Comparison of ENCODE assay signal across 11 cellular contexts in genomic region chr16:50709061-50709695, GRCh38. TPM values are rescaled to one million over a fixed set of nuclear protein-coding genes. Genes with fewer than 3 reads are reported as not detected.
A peak's percentile ranks its signal among the peaks of the same experiment; 100 is the strongest.
DNase-seq lines count a peak whose midpoint lies in the region; ATAC-seq and TF ChIP-seq lines count a peak whose summit lies in the region.
"Had no signal": no experiment of that assay in that cellular context is flagged by ENCODE, and none has a peak within 500 bp of the region (broad histone marks: within the 10 kb centered on the region; RNA-seq: fewer than 3 reads in every experiment).

No MANE protein-coding gene starts in this region.

- no peak overlapping the region for H2AK5ac ChIP-seq in mesendoderm (ENCODE audit: low read length)

- H4K8ac ChIP-seq in mesendoderm (ENCODE audit: low read depth, low read length): no peak overlapping the region

- H3K79me1 ChIP-seq in mesendoderm (ENCODE audit: low read length): no peaks in the 10 kb centered on the region

- H3K9me3 Mint-ChIP-seq in activated CD4-positive, alpha-beta memory T cell treated with anti-CD3 and anti-CD28 coated beads, Interleukin-2, amount 10 ng/mL, durations not matched to agents 7 days and 5 days: peaks cover 17% of the 10 kb centered on the region
- H3K9me3 Mint-ChIP-seq in naive B cell (peaks cover 10 to 24% (median 15%) of the 10 kb centered on the region in 7 donors), mesothelial cell of epicardium (peaks cover 14% of the 10 kb centered on the region)

- POLR2A ChIA-PET in activated CD4-positive, alpha-beta memory T cell treated with anti-CD3 and anti-CD28 coated beads, Interleukin-2, amount 10 ng/mL, durations not matched to agents 7 days and 5 days (lab: Charles Lee): interaction anchor here (0.9 to 3.7 kb wide), 7 partner anchors 10 to 37 kb away, joined by 3 to 20 read pairs (median 5); partner anchors contain the start of genes CYLD and SNX20

- peak overlapping the region; percentile 75 for H3K27ac Mint-ChIP-seq in activated CD4-positive, alpha-beta memory T cell treated with anti-CD3 and anti-CD28 coated beads, Interleukin-2, amount 10 ng/mL, durations not matched to agents 7 days and 5 days
- H3K27ac Mint-ChIP-seq in naive B cell: peak overlapping the region in 2 of 6 donors; percentile 60 to 75
- H3K27ac Mint-ChIP-seq in mesothelial cell of epicardium: no peak overlapping the region

- H3K4me3 Mint-ChIP-seq in activated CD4-positive, alpha-beta memory T cell treated with anti-CD3 and anti-CD28 coated beads, Interleukin-2, amount 10 ng/mL, durations not matched to agents 7 days and 5 days: peak overlapping the region; percentile 28
- H3K4me3 Mint-ChIP-seq in naive B cell: peak overlapping the region in 3 of 8 donors; percentile 3 to 37 (median 26)
- H3K4me3 Mint-ChIP-seq in mesothelial cell of epicardium: no peak overlapping the region

- H3K4me3 ChIP-seq in mesendoderm (ENCODE audit: low read length): no peak overlapping the region
- H3K4me3 ChIP-seq: breast epithelium had no signal

- H3K27me3 Mint-ChIP-seq in activated CD4-positive, alpha-beta memory T cell treated with anti-CD3 and anti-CD28 coated beads, Interleukin-2, amount 10 ng/mL, durations not matched to agents 7 days and 5 days: no peaks in the 10 kb centered on the region
- H3K27me3 Mint-ChIP-seq in naive B cell: no peaks in the 10 kb centered on the region
- peaks cover 13% of the 10 kb centered on the region for H3K27me3 Mint-ChIP-seq in mesothelial cell of epicardium (ENCODE audit: low read depth)

- no peak overlapping the region for H2BK120ac ChIP-seq in mesendoderm (ENCODE audit: low read depth, low read length)

- WGBS in mesendoderm (ENCODE audit: extremely low coverage, insufficient coverage, low lambda C conversion rate): no CpG with 5 or more reads among the region's 8 CpGs

- DNase-seq in activated CD4-positive, alpha-beta memory T cell treated with anti-CD3 and anti-CD28 coated beads, Interleukin-2, amount 10 ng/mL, durations not matched to agents 7 days and 5 days: no peak
- DNase-seq in naive B cell (peak; percentile 26), mesendoderm (no peak), NCI-H226 (no peak), mesothelial cell of epicardium (ENCODE audit: low spot score in 2 of 2, unreplicated experiment in 2 of 2) (no peak)
- DNase-seq: foreskin fibroblast, NCI-H2081 treated with DMSO at 0.1 percent for 48 hours had no signal

- H3K23ac ChIP-seq in mesendoderm (ENCODE audit: low read length): no peak overlapping the region

- ATAC-seq in GM18511 (IDR thresholded peaks at IDR 0.05; ENCODE audit: unreplicated experiment) (peak; percentile 76), HG03108 (IDR thresholded peaks at IDR 0.05; ENCODE audit: unreplicated experiment) (peak; percentile 61), naive B cell (ENCODE audit: low read depth in 2 of 2) (peak; percentile 63 to 87), HG03135 (IDR thresholded peaks at IDR 0.05; ENCODE audit: unreplicated experiment) (no peak)

- peaks cover 54% of the 10 kb centered on the region for H3K4me1 Mint-ChIP-seq in activated CD4-positive, alpha-beta memory T cell treated with anti-CD3 and anti-CD28 coated beads, Interleukin-2, amount 10 ng/mL, durations not matched to agents 7 days and 5 days
- H3K4me1 Mint-ChIP-seq in naive B cell (peaks cover 16 to 27% (median 23%) of the 10 kb centered on the region in 3 donors), mesothelial cell of epicardium (no peaks in the 10 kb centered on the region)

- no peak for TF ChIP-seq CTCF in mesothelial cell of epicardium (IDR thresholded peaks at IDR 0.05; ENCODE audit: unreplicated experiment)

- H3K4me2 ChIP-seq in mesendoderm (ENCODE audit: low read length): no peak overlapping the region

- H3K27me3 ChIP-seq in mesendoderm (ENCODE audit: insufficient read depth, low read length, poor library complexity): no peaks in the 10 kb centered on the region
- H3K27me3 ChIP-seq: breast epithelium had no signal

- no peak overlapping the region for H4K5ac ChIP-seq in mesendoderm (ENCODE audit: low read length)

- no peak overlapping the region for H2BK15ac ChIP-seq in mesendoderm (replicated peaks; ENCODE audit: low read depth)

- no peak overlapping the region for H3K9ac ChIP-seq in mesendoderm (ENCODE audit: low read length)

- CTCF ChIA-PET in activated CD4-positive, alpha-beta memory T cell treated with anti-CD3 and anti-CD28 coated beads, Interleukin-2, amount 10 ng/mL, durations not matched to agents 7 days and 5 days (lab: Charles Lee): interaction anchor here (0.8 to 1.5 kb wide), 6 partner anchors 11 to 97 kb away, joined by 3 to 5 read pairs (median 4); partner anchors contain the start of gene CYLD

- H3K56ac ChIP-seq in mesendoderm (ENCODE audit: low read length): no peak overlapping the region

- no peak overlapping the region for H3K4ac ChIP-seq in mesendoderm (ENCODE audit: low read depth, low read length)

- H3K36me3 ChIP-seq in mesendoderm (ENCODE audit: control insufficient read depth, insufficient read depth, low read length): no peaks in the 10 kb centered on the region
- H3K36me3 ChIP-seq: breast epithelium had no signal

- peaks cover 83% of the 10 kb centered on the region for H3K36me3 Mint-ChIP-seq in activated CD4-positive, alpha-beta memory T cell treated with anti-CD3 and anti-CD28 coated beads, Interleukin-2, amount 10 ng/mL, durations not matched to agents 7 days and 5 days (ENCODE audit: low read depth)
- peaks cover 8 to 23% of the 10 kb centered on the region in 2 donors for H3K36me3 Mint-ChIP-seq in naive B cell
- H3K36me3 Mint-ChIP-seq in mesothelial cell of epicardium: peaks cover 2% of the 10 kb centered on the region

- no peak overlapping the region for H2BK5ac ChIP-seq in mesendoderm (ENCODE audit: low read length)

- no peak overlapping the region for H3K27ac ChIP-seq in mesendoderm (ENCODE audit: low read depth, low read length)
- H3K27ac ChIP-seq: breast epithelium had no signal

- no peak overlapping the region for H3K18ac ChIP-seq in mesendoderm (ENCODE audit: low read length)

- H3K79me2 ChIP-seq in mesendoderm (ENCODE audit: control insufficient read depth, insufficient read depth, low read length): no peaks in the 10 kb centered on the region

- peaks cover 8% of the 10 kb centered on the region for H3K4me1 ChIP-seq in mesendoderm (ENCODE audit: control insufficient read depth, low read depth, low read length)
- H3K4me1 ChIP-seq: breast epithelium had no signal

RNA-seq across cellular contexts. Expression of gene NOD2, which starts 15.8 kb away (rescaled TPM):
- total RNA-seq in activated CD4-positive, alpha-beta memory T cell treated with anti-CD3 and anti-CD28 coated beads, Interleukin-2, amount 10 ng/mL, durations not matched to agents 7 days and 5 days: 10 to 100 TPM; 20.8 to 24.1 TPM
- under 1 TPM in 4 of 6 donors, not detected in 2; 0.07 to 0.25 (median 0.16) TPM for polyA plus RNA-seq in naive B cell (ENCODE audit: low read depth in 6 of 6)
- 0.14 TPM for polyA plus RNA-seq in mesendoderm (2013, experiment 1 of 2)
- polyA plus RNA-seq in mesendoderm (2013, experiment 2 of 2): 0.14 TPM
- total RNA-seq in mesothelial cell of epicardium: 0.52 to 0.63 TPM (median 0.58 TPM) in 3 replicates

RNA-seq across cellular contexts. Expression of gene SNX20, which starts 28.1 kb away (rescaled TPM):
- total RNA-seq in activated CD4-positive, alpha-beta memory T cell treated with anti-CD3 and anti-CD28 coated beads, Interleukin-2, amount 10 ng/mL, durations not matched to agents 7 days and 5 days: 10 to 100 TPM; 94.7 to 97.7 TPM
- 10 to 100 TPM; 29.0 to 47.0 (median 38.9) TPM for polyA plus RNA-seq in naive B cell (ENCODE audit: low read depth in 6 of 6)
- polyA plus RNA-seq in mesendoderm (2013, experiment 1 of 2): not detected
- polyA plus RNA-seq in mesendoderm (2013, experiment 2 of 2): not detected
- not detected in 3 replicates for total RNA-seq in mesothelial cell of epicardium

RNA-seq across cellular contexts. Expression of gene CYLD, which starts 32.7 kb away (rescaled TPM):
- 100 to 1,000 TPM; 235 to 254 TPM for total RNA-seq in activated CD4-positive, alpha-beta memory T cell treated with anti-CD3 and anti-CD28 coated beads, Interleukin-2, amount 10 ng/mL, durations not matched to agents 7 days and 5 days
- polyA plus RNA-seq in naive B cell (ENCODE audit: low read depth in 6 of 6): 10 to 100 TPM; 65.4 to 89.0 (median 75.8) TPM
- 6.6 TPM for polyA plus RNA-seq in mesendoderm (2013, experiment 1 of 2)
- polyA plus RNA-seq in mesendoderm (2013, experiment 2 of 2): 7.1 TPM
- total RNA-seq in mesothelial cell of epicardium: 19.2 to 20.6 TPM (median 20.4 TPM) in 3 replicates

Comparison
In these comparisons a context has a peak if more than half of its experiments do, and no peak if none do; other contexts are left out.
1. RNA of gene NOD2, which starts 15.8 kb away (total RNA-seq): 20.8 to 24.1 TPM in activated CD4-positive, alpha-beta memory T cell treated with anti-CD3 and anti-CD28 coated beads, Interleukin-2, amount 10 ng/mL, durations not matched to agents 7 days and 5 days; 0.52 to 0.63 TPM in mesothelial cell of epicardium; every median in the first group is over 10 times any median in the second.
2. RNA of gene SNX20, which starts 28.1 kb away (total RNA-seq): 94.7 to 97.7 TPM in activated CD4-positive, alpha-beta memory T cell treated with anti-CD3 and anti-CD28 coated beads, Interleukin-2, amount 10 ng/mL, durations not matched to agents 7 days and 5 days; not detected in mesothelial cell of epicardium; every median in the first group is over 10 times any median in the second.
3. RNA of gene CYLD, which starts 32.7 kb away (total RNA-seq): 235 to 254 TPM in activated CD4-positive, alpha-beta memory T cell treated with anti-CD3 and anti-CD28 coated beads, Interleukin-2, amount 10 ng/mL, durations not matched to agents 7 days and 5 days; 19.2 to 20.6 TPM in mesothelial cell of epicardium; every median in the first group is over 10 times any median in the second.